8 cellular contexts compared by ENCODE assay signal in genomic region chr10:5866682-5867081, GRCh38. TPM values are rescaled to one million over a fixed set of nuclear protein-coding genes. Genes with fewer than 3 reads are reported as not detected.
DNase-seq lines count a peak whose midpoint lies in the region; ATAC-seq and TF ChIP-seq lines count a peak whose summit lies in the region.
"Not testable (repeated sequence)": the region's sequence is repeated elsewhere in the genome, so short reads cannot be mapped to it uniquely, and the experiment has no call there.

No MANE protein-coding gene starts in this region.

- H3K9me3 ChIP-seq in BLaER1, result peaks cover 34% of the 10 kb centered on the region
- peaks cover 32% of the 10 kb centered on the region for H3K9me3 ChIP-seq in endodermal cell (ENCODE audit: control insufficient read depth, low read length)

- not testable (repeated sequence) for TF ChIP-seq CTCF in HL-60 (IDR thresholded peaks at IDR 0.05; ENCODE audit: insufficient read depth, low read length); NB4 (IDR thresholded peaks at IDR 0.05; ENCODE audit: low read depth, low read length); endodermal cell (conservative IDR thresholded peaks at IDR 0.05); type B pancreatic cell (conservative IDR thresholded peaks at IDR 0.05)

- peaks cover 22% of the 10 kb centered on the region for H3K4me1 ChIP-seq in BLaER1
- H3K4me1 ChIP-seq in endodermal cell (ENCODE audit: control insufficient read depth, insufficient read depth, low read length), result not testable (repeated sequence)

- H3K4me1 Mint-ChIP-seq in T-helper 1 cell treated with Interleukin-12 subunit alpha and Interleukin-12 subunit beta and Interleukin-4 antibody, amounts not matched to agents 30 μg/mL and 1 μg/mL, for 36 hours (ENCODE audit: low read depth); activated naive CD8-positive, alpha-beta T cell treated with anti-CD3 and anti-CD28 coated beads, Interleukin-2, amount 50 U/mL, for 24 hours; natural killer cell treated with Interleukin-12 subunit alpha and Interleukin-12 subunit beta and Interleukin-15 and Interleukin-18, amount 100 ng/mL, for 72 hours (ENCODE audit: low read depth in 2 of 2); type B pancreatic cell (ENCODE audit: unreplicated experiment): not testable (repeated sequence)
- H3K4me1 Mint-ChIP-seq in endodermal cell, result peaks cover 29% of the 10 kb centered on the region

- H3K4me3 ChIP-seq in BLaER1; HL-60 (replicated peaks; ENCODE audit: insufficient read depth, low read length): not testable (repeated sequence)
- H3K4me3 ChIP-seq in NB4 (ENCODE audit: low read depth, low read length) (peak overlapping the region; percentile 21), endodermal cell (ENCODE audit: low read length) (peak overlapping the region; percentile 15)

- not testable (repeated sequence) for H3K27ac ChIP-seq in BLaER1; endodermal cell (ENCODE audit: low read depth, low read length)
- peak overlapping the region; percentile 46; the same call in 1 of the 2 replicates for H3K27ac ChIP-seq in HL-60 (replicated peaks)

- H4K20me1 ChIP-seq in BLaER1, result not testable (repeated sequence)

- H3K9ac ChIP-seq in BLaER1; endodermal cell (ENCODE audit: extremely low read depth, low read length, poor library complexity, severe bottlenecking): not testable (repeated sequence)

- H3K27me3 Mint-ChIP-seq in T-helper 1 cell treated with Interleukin-12 subunit alpha and Interleukin-12 subunit beta and Interleukin-4 antibody, amounts not matched to agents 30 μg/mL and 1 μg/mL, for 36 hours (ENCODE audit: low read depth); activated naive CD8-positive, alpha-beta T cell treated with anti-CD3 and anti-CD28 coated beads, Interleukin-2, amount 50 U/mL, for 24 hours; endodermal cell (ENCODE audit: insufficient read depth); natural killer cell treated with Interleukin-12 subunit alpha and Interleukin-12 subunit beta and Interleukin-15 and Interleukin-18, amount 100 ng/mL, for 72 hours; type B pancreatic cell: not testable (repeated sequence)

- H3K36me3 ChIP-seq in BLaER1, result peaks cover 34% of the 10 kb centered on the region
- H3K36me3 ChIP-seq in endodermal cell (ENCODE audit: control insufficient read depth, insufficient read depth, low read length), result not testable (repeated sequence)

- H3K9me3 Mint-ChIP-seq in T-helper 1 cell treated with Interleukin-12 subunit alpha and Interleukin-12 subunit beta and Interleukin-4 antibody, amounts not matched to agents 30 μg/mL and 1 μg/mL, for 36 hours, result peaks cover 13% of the 10 kb centered on the region
- H3K9me3 Mint-ChIP-seq in activated naive CD8-positive, alpha-beta T cell treated with anti-CD3 and anti-CD28 coated beads, Interleukin-2, amount 50 U/mL, for 24 hours; natural killer cell treated with Interleukin-12 subunit alpha and Interleukin-12 subunit beta and Interleukin-15 and Interleukin-18, amount 100 ng/mL, for 72 hours; type B pancreatic cell: not testable (repeated sequence)
- peaks cover 52% of the 10 kb centered on the region for H3K9me3 Mint-ChIP-seq in endodermal cell

- H3K27me3 ChIP-seq in BLaER1; HL-60 (ENCODE audit: insufficient read depth, poor library complexity, severe bottlenecking); endodermal cell (ENCODE audit: control insufficient read depth, insufficient read depth, low read length, poor library complexity, severe bottlenecking): not testable (repeated sequence)

- 69 to 88% methylated on average over 2 of the region's 2 CpGs for WGBS in endodermal cell (ENCODE audit: insufficient coverage in 1 of 2, insufficient read length in 1 of 2), 2 experiments

- not testable (repeated sequence) for ATAC-seq in activated naive CD8-positive, alpha-beta T cell treated with anti-CD3 and anti-CD28 coated beads, Interleukin-2, amount 50 U/mL, for 24 hours; natural killer cell treated with Interleukin-12 subunit alpha and Interleukin-12 subunit beta and Interleukin-15 and Interleukin-18, amount 100 ng/mL, for 72 hours

- H3K27ac Mint-ChIP-seq in T-helper 1 cell treated with Interleukin-12 subunit alpha and Interleukin-12 subunit beta and Interleukin-4 antibody, amounts not matched to agents 30 μg/mL and 1 μg/mL, for 36 hours; activated naive CD8-positive, alpha-beta T cell treated with anti-CD3 and anti-CD28 coated beads, Interleukin-2, amount 50 U/mL, for 24 hours; natural killer cell treated with Interleukin-12 subunit alpha and Interleukin-12 subunit beta and Interleukin-15 and Interleukin-18, amount 100 ng/mL, for 72 hours: not testable (repeated sequence)
- H3K27ac Mint-ChIP-seq in endodermal cell (peak overlapping the region; percentile 90), type B pancreatic cell (peak overlapping the region; percentile 3)

- H3K4me2 ChIP-seq in BLaER1, result peak overlapping the region; percentile 47

- DNase-seq in HL-60 (ENCODE audit: low read depth in 1 of 2, low spot score in 1 of 2), result peak in 1 of 2 experiments; percentile 36
- not testable (repeated sequence) for DNase-seq in NB4 (ENCODE audit: low read depth); activated naive CD8-positive, alpha-beta T cell treated with anti-CD3 and anti-CD28 coated beads, Interleukin-2, amount 50 U/mL, for 24 hours; endodermal cell; natural killer cell treated with Interleukin-12 subunit alpha and Interleukin-12 subunit beta and Interleukin-15 and Interleukin-18, amount 100 ng/mL, for 72 hours (ENCODE audit: low spot score); type B pancreatic cell (ENCODE audit: extremely low spot score, unreplicated experiment)

- H3K4me3 Mint-ChIP-seq in T-helper 1 cell treated with Interleukin-12 subunit alpha and Interleukin-12 subunit beta and Interleukin-4 antibody, amounts not matched to agents 30 μg/mL and 1 μg/mL, for 36 hours, result peak overlapping the region; percentile 3
- H3K4me3 Mint-ChIP-seq in activated naive CD8-positive, alpha-beta T cell treated with anti-CD3 and anti-CD28 coated beads, Interleukin-2, amount 50 U/mL, for 24 hours, result peak overlapping the region; percentile 3
- not testable (repeated sequence) for H3K4me3 Mint-ChIP-seq in endodermal cell, type B pancreatic cell
- H3K4me3 Mint-ChIP-seq in natural killer cell treated with Interleukin-12 subunit alpha and Interleukin-12 subunit beta and Interleukin-15 and Interleukin-18, amount 100 ng/mL, for 72 hours, result peak overlapping the region; percentile 16

- not testable (repeated sequence) for TF ChIP-seq POLR2A in NB4 (IDR thresholded peaks at IDR 0.05; ENCODE audit: extremely low read depth, insufficient read length)

- H3K36me3 Mint-ChIP-seq in T-helper 1 cell treated with Interleukin-12 subunit alpha and Interleukin-12 subunit beta and Interleukin-4 antibody, amounts not matched to agents 30 μg/mL and 1 μg/mL, for 36 hours (ENCODE audit: low read depth); activated naive CD8-positive, alpha-beta T cell treated with anti-CD3 and anti-CD28 coated beads, Interleukin-2, amount 50 U/mL, for 24 hours (ENCODE audit: low read depth); natural killer cell treated with Interleukin-12 subunit alpha and Interleukin-12 subunit beta and Interleukin-15 and Interleukin-18, amount 100 ng/mL, for 72 hours: not testable (repeated sequence)
- H3K36me3 Mint-ChIP-seq in endodermal cell (ENCODE audit: low read depth) (peaks cover 41% of the 10 kb centered on the region), type B pancreatic cell (peaks cover 13% of the 10 kb centered on the region)

RNA-seq across cellular contexts. Expression of gene ANKRD16, which starts 23.0 kb away (rescaled TPM):
- total RNA-seq in endodermal cell, result 10 to 100 TPM; 12.5 to 13.0 TPM
- polyA plus RNA-seq in endodermal cell (2013, experiment 1 of 2), result 9.0 TPM
- polyA plus RNA-seq in endodermal cell (2013, experiment 2 of 2), result 9.4 TPM
- total RNA-seq in natural killer cell treated with Interleukin-12 subunit alpha and Interleukin-12 subunit beta and Interleukin-15 and Interleukin-18, amount 100 ng/mL, for 72 hours, result 1 to 10 TPM; 4.1 to 7.6 TPM
- total RNA-seq in type B pancreatic cell (ENCODE audit: low replicate concordance), result 6.7 and 15.3 TPM in 2 replicates

RNA-seq across cellular contexts. Expression of gene FBH1, which starts 23.4 kb away (rescaled TPM):
- total RNA-seq in endodermal cell (10 to 100 TPM; 61.1 to 71.6 TPM), type B pancreatic cell (ENCODE audit: low replicate concordance) (73.0 TPM in 2 replicates)
- polyA plus RNA-seq in endodermal cell (2013, experiment 1 of 2), result 43.3 TPM
- polyA plus RNA-seq in endodermal cell (2013, experiment 2 of 2), result 42.8 TPM
- 10 to 100 TPM; 65.3 to 99.9 TPM for total RNA-seq in natural killer cell treated with Interleukin-12 subunit alpha and Interleukin-12 subunit beta and Interleukin-15 and Interleukin-18, amount 100 ng/mL, for 72 hours

RNA-seq across cellular contexts. Expression of gene GDI2, which starts 53.4 kb away (rescaled TPM):
- total RNA-seq in endodermal cell (100 to 1,000 TPM; 299 to 337 TPM), type B pancreatic cell (ENCODE audit: low replicate concordance) (245 TPM in 2 replicates)
- polyA plus RNA-seq in endodermal cell (2013, experiment 1 of 2), result 320 TPM
- 310 TPM for polyA plus RNA-seq in endodermal cell (2013, experiment 2 of 2)
- total RNA-seq in natural killer cell treated with Interleukin-12 subunit alpha and Interleukin-12 subunit beta and Interleukin-15 and Interleukin-18, amount 100 ng/mL, for 72 hours, result 100 to 1,000 TPM; 214 to 225 TPM
